Comparison of ENCODE assay signal across 1 cellular context in genomic region chrX:11367609-11368430, GRCh38.
TF ChIP-seq lines count a peak whose summit lies in the region.

No MANE protein-coding gene starts in this region.

TF ChIP-seq in K562, 482 proteins besides CTCF, POLR2A, EP300 and RAD21 (continued from another document and continues in another):
- TF ChIP-seq TSHZ1 (CRISPR knock-in tag; IDR thresholded peaks at IDR 0.05) (no peak), ELF4 (CRISPR knock-in tag; IDR thresholded peaks at IDR 0.05) (no peak), GABPA (tag; conservative IDR thresholded peaks at IDR 0.05; ENCODE audit: low read depth) (peak; percentile 50; the same call in 1 of the 2 replicates), LCOR (CRISPR knock-in tag; IDR thresholded peaks at IDR 0.05) (peak; percentile 74), ETS2 (tag; IDR thresholded peaks at IDR 0.05; ENCODE audit: borderline replicate concordance, poor library complexity, severe bottlenecking) (no peak), PHF8 (IDR thresholded peaks at IDR 0.05; ENCODE audit: borderline replicate concordance, low read length) (no peak), THRAP3 (IDR thresholded peaks at IDR 0.05; ENCODE audit: borderline replicate concordance) (no peak), ZNF280B (CRISPR knock-in tag; IDR thresholded peaks at IDR 0.05) (no peak), GTF2A2 (tag; IDR thresholded peaks at IDR 0.05) (no peak), POLR3G (IDR thresholded peaks at IDR 0.05; ENCODE audit: extremely low read depth, insufficient read length, insufficient replicate concordance) (no peak), ZNF274 (IDR thresholded peaks at IDR 0.05; ENCODE audit: borderline replicate concordance, low read depth, low read length) (no peak), MAFK (IDR thresholded peaks at IDR 0.05; ENCODE audit: low read length) (no peak), MED1 (CRISPR knock-in tag; IDR thresholded peaks at IDR 0.05; ENCODE audit: borderline replicate concordance) (no peak), ZNF609 (CRISPR knock-in tag; IDR thresholded peaks at IDR 0.05; ENCODE audit: borderline replicate concordance) (no peak), CEBPZ (IDR thresholded peaks at IDR 0.05; ENCODE audit: borderline replicate concordance, low read depth, low read length) (no peak), HES1 (IDR thresholded peaks at IDR 0.05; ENCODE audit: low read depth) (no peak), ZNF318 (IDR thresholded peaks at IDR 0.05; ENCODE audit: borderline replicate concordance in 1 of 2, low read depth in 1 of 2) (0 out of 4 replicates have a peak, but pooled peaks of 1 of the 2 experiments have one; percentile 20), POLR2AphosphoS5 (IDR thresholded peaks at IDR 0.05; ENCODE audit: control insufficient read depth, insufficient read depth, low read depth, low read length) (peak; percentile 89), KAT2B (IDR thresholded peaks at IDR 0.05; ENCODE audit: low read depth, low read length) (no peak), ZNF512 (tag; IDR thresholded peaks at IDR 0.05) (no peak), RBM17 (IDR thresholded peaks at IDR 0.05; ENCODE audit: borderline replicate concordance, low read depth, low read length) (no peak), ETV6 (IDR thresholded peaks at IDR 0.05; ENCODE audit: borderline replicate concordance in 1 of 2, low read depth in 2 of 2, low read length in 1 of 2) (peak; percentile 85 to 94), ETV6 (CRISPR knock-in tag; IDR thresholded peaks at IDR 0.05; ENCODE audit: borderline replicate concordance) (no peak), ELF1 (tag; IDR thresholded peaks at IDR 0.05) (peak; percentile 65), NUFIP1 (IDR thresholded peaks at IDR 0.05; ENCODE audit: partially characterized antibody) (no peak), KDM1A (IDR thresholded peaks at IDR 0.05) (peak; percentile 81 to 88; a peak in 3 of 4 replicates), FOXJ2 (tag; IDR thresholded peaks at IDR 0.05) (no peak), EWSR1 (IDR thresholded peaks at IDR 0.05; ENCODE audit: borderline replicate concordance, low read depth, partially characterized antibody) (no peak)
